15 cellular contexts compared by ENCODE assay signal in the genomic region with DNA sequence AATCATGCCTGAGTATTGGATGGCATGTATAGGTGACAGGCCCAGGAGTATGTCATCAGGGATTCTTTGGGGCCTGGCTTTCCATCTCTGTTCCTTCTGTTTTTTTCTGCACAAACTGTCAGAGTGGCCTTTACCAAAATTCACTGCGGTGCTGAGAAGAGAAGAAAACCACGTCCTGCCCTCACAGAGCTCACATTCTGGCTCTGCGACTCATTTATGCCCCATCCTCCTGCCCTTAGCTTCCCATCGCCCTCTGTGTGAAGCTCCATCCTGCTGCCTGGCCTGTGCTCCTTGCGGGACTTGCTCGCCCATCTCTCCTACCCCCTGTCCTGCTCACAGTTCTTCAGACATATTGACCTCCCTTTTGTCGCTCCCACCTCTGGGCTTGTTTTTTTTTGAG.
"Had no signal": no experiment of that assay in that cellular context is flagged by ENCODE, and none has a peak within 500 bp of the region (broad histone marks: within the 10 kb centered on the region; RNA-seq: fewer than 3 reads in every experiment).

No MANE protein-coding gene starts in this region.

- H3K9me3 ChIP-seq: mucosa of descending colon, prostate gland, spleen, upper lobe of right lung had no signal

- H3K27ac Mint-ChIP-seq: activated CD4-positive, alpha-beta T cell treated with anti-CD3 and anti-CD28 coated beads, Interleukin-2, amount 10 ng/mL, durations not matched to agents 7 days and 5 days; activated naive CD8-positive, alpha-beta T cell treated with anti-CD3 and anti-CD28 coated beads, Interleukin-2, amount 10 ng/mL, durations not matched to agents 7 days and 5 days; endodermal cell; naive thymus-derived CD4-positive, alpha-beta T cell; stimulated activated naive CD8-positive, alpha-beta T cell treated with anti-CD3 and anti-CD28 coated beads, Interleukin-15, Interleukin-2, amounts not matched to agents 100 ng/mL and 50 ng/mL, for 24 hours had no signal

- H3K36me3 ChIP-seq: prostate gland, spleen, upper lobe of right lung had no signal

- H3K9me3 Mint-ChIP-seq: activated CD4-positive, alpha-beta T cell treated with anti-CD3 and anti-CD28 coated beads, Interleukin-2, amount 10 ng/mL, durations not matched to agents 7 days and 5 days; activated naive CD8-positive, alpha-beta T cell treated with anti-CD3 and anti-CD28 coated beads, Interleukin-2, amount 10 ng/mL, durations not matched to agents 7 days and 5 days; endodermal cell; stimulated activated naive CD8-positive, alpha-beta T cell treated with anti-CD3 and anti-CD28 coated beads, Interleukin-15, Interleukin-2, amounts not matched to agents 100 ng/mL and 50 ng/mL, for 24 hours had no signal

- DNase-seq: activated CD4-positive, alpha-beta T cell treated with anti-CD3 and anti-CD28 coated beads, Interleukin-2, amount 10 ng/mL, durations not matched to agents 7 days and 5 days; activated CD8-positive, alpha-beta memory T cell treated with anti-CD3 and anti-CD28 coated beads for 24 hours; activated gamma-delta T cell treated with Interleukin-2 at 50 U/mL for 16 hours; activated naive CD8-positive, alpha-beta T cell treated with anti-CD3 and anti-CD28 coated beads, Interleukin-2, amount 10 ng/mL, durations not matched to agents 7 days and 5 days; dorsolateral prefrontal cortex; endodermal cell; erythroblast; hippocampal formation; mucosa of descending colon; naive thymus-derived CD4-positive, alpha-beta T cell; spleen; T-helper 9 cell; upper lobe of right lung had no signal

- H3K4me3 Mint-ChIP-seq: activated CD4-positive, alpha-beta T cell treated with anti-CD3 and anti-CD28 coated beads, Interleukin-2, amount 10 ng/mL, durations not matched to agents 7 days and 5 days; activated naive CD8-positive, alpha-beta T cell treated with anti-CD3 and anti-CD28 coated beads, Interleukin-2, amount 10 ng/mL, durations not matched to agents 7 days and 5 days; endodermal cell; naive thymus-derived CD4-positive, alpha-beta T cell; stimulated activated naive CD8-positive, alpha-beta T cell treated with anti-CD3 and anti-CD28 coated beads, Interleukin-15, Interleukin-2, amounts not matched to agents 100 ng/mL and 50 ng/mL, for 24 hours had no signal

- H3K4me3 ChIP-seq: dorsolateral prefrontal cortex, mucosa of descending colon, prostate gland, spleen, upper lobe of right lung had no signal

- H3K27ac ChIP-seq: prostate gland, spleen, upper lobe of right lung had no signal

- H3K4me1 ChIP-seq: prostate gland, spleen, upper lobe of right lung had no signal

- H3K4me1 Mint-ChIP-seq: activated CD4-positive, alpha-beta T cell treated with anti-CD3 and anti-CD28 coated beads, Interleukin-2, amount 10 ng/mL, durations not matched to agents 7 days and 5 days; naive thymus-derived CD4-positive, alpha-beta T cell had no signal

- H3K36me3 Mint-ChIP-seq: naive thymus-derived CD4-positive, alpha-beta T cell had no signal

- H3K27me3 Mint-ChIP-seq: stimulated activated naive CD8-positive, alpha-beta T cell treated with anti-CD3 and anti-CD28 coated beads, Interleukin-15, Interleukin-2, amounts not matched to agents 100 ng/mL and 50 ng/mL, for 24 hours had no signal

- H3K27me3 ChIP-seq: dorsolateral prefrontal cortex, upper lobe of right lung had no signal
